ENCODE assay signal across 27 cellular contexts in genomic region chr9:76828462-76828861, GRCh38.
"Had no signal": no experiment of that assay in that cellular context is flagged by ENCODE, and none has a peak within 500 bp of the region (broad histone marks: within the 10 kb centered on the region; RNA-seq: fewer than 3 reads in every experiment).

No MANE protein-coding gene starts in this region.

- H3K36me3 ChIP-seq: adrenal gland, brain microvascular endothelial cell, ovary, upper lobe of left lung had no signal

- H3K27ac Mint-ChIP-seq: activated naive CD4-positive, alpha-beta T cell treated with anti-CD3 and anti-CD28 coated beads for 36 hours; activated naive CD8-positive, alpha-beta T cell treated with anti-CD3 and anti-CD28 coated beads for 36 hours; naive B cell; progenitor cell of endocrine pancreas; stimulated activated effector memory CD8-positive, alpha-beta T cell treated with anti-CD3 and anti-CD28 coated beads, Interleukin-12 subunit alpha, Interleukin-12 subunit beta, amount 100 ng/mL, for 72 hours; T-cell; T-helper 2 cell treated with Interferon-gamma antibody and Interleukin-4, amounts not matched to agents 5 μg/mL and 100 μg/mL, for 36 hours had no signal

- H3K4me3 Mint-ChIP-seq: activated naive CD4-positive, alpha-beta T cell treated with anti-CD3 and anti-CD28 coated beads for 36 hours; activated naive CD8-positive, alpha-beta T cell treated with anti-CD3 and anti-CD28 coated beads for 36 hours; stimulated activated effector memory CD8-positive, alpha-beta T cell treated with anti-CD3 and anti-CD28 coated beads, Interleukin-12 subunit alpha, Interleukin-12 subunit beta, amount 100 ng/mL, for 72 hours; T-cell; T-helper 2 cell treated with Interferon-gamma antibody and Interleukin-4, amounts not matched to agents 5 μg/mL and 100 μg/mL, for 36 hours had no signal

- DNase-seq: activated CD4-positive, alpha-beta T cell treated with anti-CD3 and anti-CD28 coated beads for 4 hours; activated CD4-positive, alpha-beta T cell treated with anti-CD3 and anti-CD28 coated beads, Interleukin-2, amount 50 U/mL, for 4 hours; activated effector memory CD4-positive, alpha-beta T cell treated with Interleukin-2 at 50 U/mL for 16 hours; activated naive CD4-positive, alpha-beta T cell treated with anti-CD3 and anti-CD28 coated beads for 36 hours; activated naive CD8-positive, alpha-beta T cell treated with anti-CD3 and anti-CD28 coated beads for 36 hours; activated T-cell treated with anti-CD3 and anti-CD28 coated beads for 4 hours; adrenal gland; brain microvascular endothelial cell; dorsolateral prefrontal cortex; effector memory CD4-positive, alpha-beta T cell; erythroblast; glutamatergic neuron; left cardiac atrium; left ventricle myocardium superior; naive B cell; ovary; retina; small intestine; stimulated activated CD4-positive, alpha-beta T cell treated with anti-CD3 and anti-CD28 coated beads, Interleukin-4, amount 100 ng/mL, for 24 hours; T-cell; testis; upper lobe of left lung had no signal

- H3K27ac ChIP-seq: adrenal gland, brain microvascular endothelial cell, ovary, testis, upper lobe of left lung had no signal

- H3K9me3 ChIP-seq: adrenal gland, ovary, testis, upper lobe of left lung had no signal

- H3K36me3 Mint-ChIP-seq: activated naive CD8-positive, alpha-beta T cell treated with anti-CD3 and anti-CD28 coated beads for 36 hours; naive B cell; stimulated activated effector memory CD8-positive, alpha-beta T cell treated with anti-CD3 and anti-CD28 coated beads, Interleukin-12 subunit alpha, Interleukin-12 subunit beta, amount 100 ng/mL, for 72 hours; T-cell had no signal

- H3K4me1 ChIP-seq: adrenal gland, testis, upper lobe of left lung had no signal

- H3K9me3 Mint-ChIP-seq: activated naive CD4-positive, alpha-beta T cell treated with anti-CD3 and anti-CD28 coated beads for 36 hours; T-helper 2 cell treated with Interferon-gamma antibody and Interleukin-4, amounts not matched to agents 5 μg/mL and 100 μg/mL, for 36 hours had no signal

- H3K4me3 ChIP-seq: adrenal gland, coronary artery, dorsolateral prefrontal cortex, ovary, testis, upper lobe of left lung had no signal

- H3K27me3 ChIP-seq: adrenal gland, brain microvascular endothelial cell, dorsolateral prefrontal cortex, ovary, testis, upper lobe of left lung had no signal

- H3K4me1 Mint-ChIP-seq: activated naive CD8-positive, alpha-beta T cell treated with anti-CD3 and anti-CD28 coated beads for 36 hours; naive B cell; stimulated activated effector memory CD8-positive, alpha-beta T cell treated with anti-CD3 and anti-CD28 coated beads, Interleukin-12 subunit alpha, Interleukin-12 subunit beta, amount 100 ng/mL, for 72 hours; T-cell had no signal

- ATAC-seq: left ventricle myocardium superior; sciatic nerve; stimulated activated effector memory CD8-positive, alpha-beta T cell treated with anti-CD3 and anti-CD28 coated beads, Interleukin-12 subunit alpha, Interleukin-12 subunit beta, amount 100 ng/mL, for 72 hours; T-cell had no signal
